ENCODE assay signal across 8 cellular contexts in the genomic region with DNA sequence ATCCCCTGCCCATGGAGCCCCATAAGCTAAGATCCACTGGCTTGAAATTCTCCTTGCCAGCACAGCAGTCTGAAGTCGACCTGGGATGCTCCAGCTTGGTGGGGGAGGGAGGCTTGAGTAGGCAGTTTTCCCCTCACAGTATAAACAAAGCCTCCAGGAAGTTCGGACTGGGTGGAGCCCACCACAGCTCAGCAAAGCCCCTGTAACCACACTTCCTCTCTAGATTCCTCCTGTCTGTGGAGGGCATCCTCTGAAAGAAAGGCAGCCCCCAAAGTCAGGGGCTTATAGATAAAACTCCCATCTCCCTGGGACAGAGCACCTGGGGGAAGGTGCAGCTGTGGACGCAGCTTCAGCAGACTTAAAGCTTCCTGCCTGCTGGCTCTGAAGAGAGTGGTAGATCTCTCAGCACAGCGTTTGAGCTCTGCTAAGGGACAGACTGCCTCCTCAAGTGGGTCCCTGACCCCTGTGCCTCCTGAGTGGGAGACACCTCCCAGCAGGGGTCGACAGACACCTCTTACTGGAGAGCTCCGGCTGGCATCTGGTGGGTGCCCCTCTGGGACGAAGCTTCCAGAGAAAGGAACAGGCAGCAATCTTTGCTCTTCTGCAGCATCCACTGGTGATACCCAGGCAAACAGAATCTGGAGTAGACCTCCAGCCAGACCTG.
DNase-seq lines count a peak whose midpoint lies in the region; ATAC-seq and TF ChIP-seq lines count a peak whose summit lies in the region.
"Not testable (repeated sequence)": the region's sequence is repeated elsewhere in the genome, so short reads cannot be mapped to it uniquely, and the experiment has no call there.

No MANE protein-coding gene starts in this region.

- peak overlapping the region; percentile 59 to 74 for H3K4me3 Mint-ChIP-seq in CD14-positive monocyte
- H3K4me3 Mint-ChIP-seq in H9: not testable (repeated sequence)
- H3K4me3 Mint-ChIP-seq in T-helper 17 cell: peak overlapping the region; percentile 62
- H3K4me3 Mint-ChIP-seq in activated CD8-positive, alpha-beta T cell treated with anti-CD3 and anti-CD28 coated beads for 36 hours: peak overlapping the region; percentile 24
- peak overlapping the region; percentile 71 for H3K4me3 Mint-ChIP-seq in activated naive CD8-positive, alpha-beta T cell
- peak overlapping the region; percentile 64 for H3K4me3 Mint-ChIP-seq in memory B cell

- H4K5ac ChIP-seq in H9 (ENCODE audit: insufficient read length, low read depth, low read length): not testable (repeated sequence)

- H2BK120ac ChIP-seq in H9 (ENCODE audit: low read depth, low read length, poor library complexity, severe bottlenecking): not testable (repeated sequence)

- H2BK12ac ChIP-seq in H9 (ENCODE audit: insufficient read length, low read depth, low read length): not testable (repeated sequence)

- H3K9ac ChIP-seq in H9 (ENCODE audit: extremely low read depth, insufficient read length, low read length): not testable (repeated sequence)

- not testable (repeated sequence) for H2BK5ac ChIP-seq in H9 (ENCODE audit: insufficient read length, low read length)

- H2BK15ac ChIP-seq in H9 (ENCODE audit: low read depth, low read length): not testable (repeated sequence)

- H2AFZ ChIP-seq in H9 (ENCODE audit: low read length): not testable (repeated sequence)

- not testable (repeated sequence) for TF ChIP-seq POLR2A in spleen (IDR thresholded peaks at IDR 0.05)

- H3K4me3 ChIP-seq in spleen: peak overlapping the region in 3 of 8 donors; percentile 4 to 49 (median 12)

- TF ChIP-seq CTCF in CD14-positive monocyte (IDR thresholded peaks at IDR 0.05); H9 (conservative IDR thresholded peaks at IDR 0.05); activated CD8-positive, alpha-beta T cell treated with anti-CD3 and anti-CD28 coated beads for 36 hours (IDR thresholded peaks at IDR 0.05); spleen (IDR thresholded peaks at IDR 0.05 in 8 of 11, conservative IDR thresholded peaks at IDR 0.05 in 3 of 11): not testable (repeated sequence)

- H3K79me1 ChIP-seq in H9 (ENCODE audit: insufficient read depth, low read depth, low read length, poor library complexity, severe bottlenecking): not testable (repeated sequence)

- peaks cover 67% of the 10 kb centered on the region for H3K4me1 Mint-ChIP-seq in CD14-positive monocyte
- peaks cover 16 to 28% of the 10 kb centered on the region in 2 experiments for H3K4me1 Mint-ChIP-seq in H9
- peaks cover 24% of the 10 kb centered on the region for H3K4me1 Mint-ChIP-seq in T-helper 17 cell
- H3K4me1 Mint-ChIP-seq in activated CD8-positive, alpha-beta T cell treated with anti-CD3 and anti-CD28 coated beads for 36 hours (ENCODE audit: low read depth): peaks cover 59% of the 10 kb centered on the region
- H3K4me1 Mint-ChIP-seq in activated naive CD8-positive, alpha-beta T cell (ENCODE audit: low read depth): peaks cover 67% of the 10 kb centered on the region
- peaks cover 46% of the 10 kb centered on the region for H3K4me1 Mint-ChIP-seq in memory B cell

- intact Hi-C loops in CD14-positive monocyte (cut with micrococcal nuclease); activated CD8-positive, alpha-beta T cell treated with anti-CD3 and anti-CD28 coated beads for 36 hours (cut with micrococcal nuclease); spleen (cut with DNase I; ENCODE audit: low total_unique reads): not testable (repeated sequence)
- intact Hi-C loops in left cardiac atrium (cut with DNase I): loop anchor here in 1 of 2 donors (10.0 kb wide), 1 partner anchor 50 kb away; no protein-coding TSS in a partner anchor

- CTCF ChIA-PET in activated CD8-positive, alpha-beta T cell treated with anti-CD3 and anti-CD28 coated beads for 36 hours (lab: Charles Lee): interaction anchor here (0.6 to 2.7 kb wide), 5 partner anchors 11 to 121 kb away, joined by 3 to 8 read pairs (median 3); a partner anchor contains a TSS

- DNase-seq in CD14-positive monocyte (ENCODE audit: low spot score); T-helper 17 cell; memory B cell (ENCODE audit: low spot score in 2 of 2): not testable (repeated sequence)
- DNase-seq in H9: peak; percentile 28
- peak; percentile 18 for DNase-seq in activated CD8-positive, alpha-beta T cell treated with anti-CD3 and anti-CD28 coated beads for 36 hours
- DNase-seq in left cardiac atrium: peak; percentile 27
- DNase-seq in spleen: peak; percentile 78

- H3K36me3 Mint-ChIP-seq in CD14-positive monocyte; T-helper 17 cell (ENCODE audit: low read depth): not testable (repeated sequence)
- peaks cover 13 to 20% (median 18%) of the 10 kb centered on the region in 3 experiments; a peak in 6 of 7 replicates for H3K36me3 Mint-ChIP-seq in H9 (ENCODE audit: insufficient read depth in 1 of 3, low read depth in 3 of 3)
- H3K36me3 Mint-ChIP-seq in activated CD8-positive, alpha-beta T cell treated with anti-CD3 and anti-CD28 coated beads for 36 hours (ENCODE audit: low read depth): peaks cover 16% of the 10 kb centered on the region
- peaks cover 11% of the 10 kb centered on the region for H3K36me3 Mint-ChIP-seq in activated naive CD8-positive, alpha-beta T cell
- H3K36me3 Mint-ChIP-seq in memory B cell: peaks cover 26% of the 10 kb centered on the region

- not testable (repeated sequence) for H3K9me3 ChIP-seq in H9 (ENCODE audit: control insufficient read depth, low read depth, low read length); T-helper 17 cell (ENCODE audit: control insufficient read depth, low read length, poor library complexity, severe bottlenecking)
- H3K9me3 ChIP-seq in spleen: peaks cover 0 to 38% (median 25%) of the 10 kb centered on the region in 8 donors

- H3K27me3 ChIP-seq in H9 (ENCODE audit: insufficient read depth, low read length); spleen (replicated peaks in 1 of 7): not testable (repeated sequence)

- H4K20me1 ChIP-seq in H9 (ENCODE audit: control insufficient read depth, insufficient read depth, insufficient read length): not testable (repeated sequence)

- H3K56ac ChIP-seq in H9 (ENCODE audit: insufficient read length, low read depth, low read length): not testable (repeated sequence)

- H3K23ac ChIP-seq in H9 (ENCODE audit: insufficient read length, low read depth, low read length): not testable (repeated sequence)

- H4K8ac ChIP-seq in H9 (replicated peaks; ENCODE audit: insufficient read length, low read depth, low read length): not testable (repeated sequence)

- H2BK20ac ChIP-seq in H9 (ENCODE audit: low read depth, low read length, poor library complexity, severe bottlenecking): not testable (repeated sequence)

- H3K4ac ChIP-seq in H9 (ENCODE audit: low read depth, low read length): not testable (repeated sequence)

- H3K18ac ChIP-seq in H9 (ENCODE audit: insufficient read length, low read depth, low read length): not testable (repeated sequence)

- WGBS in H9 (ENCODE audit: extremely low coverage, insufficient read length, low lambda C conversion rate): no CpG with 5 or more reads among the region's 7 CpGs
- 17 to 29% (median 24%) methylated on average over 7 of the region's 7 CpGs for WGBS in spleen, 5 donors

- H3K27ac Mint-ChIP-seq in CD14-positive monocyte (peak overlapping the region in 5 of 7 donors; percentile 22 to 83 (median 63)), H9 (peak overlapping the region in 2 of 3 experiments; percentile 76 to 82; a peak in 4 of 7 replicates), T-helper 17 cell (peak overlapping the region; percentile 41), memory B cell (peak overlapping the region; percentile 15)
- peak overlapping the region; percentile 75 for H3K27ac Mint-ChIP-seq in activated CD8-positive, alpha-beta T cell treated with anti-CD3 and anti-CD28 coated beads for 36 hours
- H3K27ac Mint-ChIP-seq in activated naive CD8-positive, alpha-beta T cell: peak overlapping the region; percentile 81

- not testable (repeated sequence) for H3T11ph ChIP-seq in H9 (ENCODE audit: low read length)

- H2AK5ac ChIP-seq in H9 (ENCODE audit: insufficient read length, low read length): not testable (repeated sequence)

- H3K23me2 ChIP-seq in H9 (ENCODE audit: insufficient read length, low read depth, low read length, poor library complexity, severe bottlenecking): not testable (repeated sequence)

- not testable (repeated sequence) for H3K9me3 Mint-ChIP-seq in CD14-positive monocyte; activated naive CD8-positive, alpha-beta T cell (ENCODE audit: low read depth); memory B cell
- peaks cover 10 to 21% of the 10 kb centered on the region in 2 experiments for H3K9me3 Mint-ChIP-seq in H9
- peaks cover 16% of the 10 kb centered on the region for H3K9me3 Mint-ChIP-seq in activated CD8-positive, alpha-beta T cell treated with anti-CD3 and anti-CD28 coated beads for 36 hours

- POLR2A ChIA-PET in activated CD8-positive, alpha-beta T cell treated with anti-CD3 and anti-CD28 coated beads for 36 hours (lab: Charles Lee): interaction anchor here (1.1 kb wide), 1 partner anchor 33 kb away, joined by 3 read pairs; no protein-coding TSS in a partner anchor

- H3K4me2 ChIP-seq in H9 (ENCODE audit: insufficient read depth, insufficient read length, low read length): not testable (repeated sequence)

- not testable (repeated sequence) for H3K27me3 Mint-ChIP-seq in CD14-positive monocyte (ENCODE audit: low read depth in 3 of 3); H9 (ENCODE audit: low read depth); T-helper 17 cell; activated CD8-positive, alpha-beta T cell treated with anti-CD3 and anti-CD28 coated beads for 36 hours; activated naive CD8-positive, alpha-beta T cell; memory B cell

- not testable (repeated sequence) for H3K36me3 ChIP-seq in spleen

- not testable (repeated sequence) for H4K91ac ChIP-seq in H9 (ENCODE audit: insufficient read length, low read depth, low read length)

- not testable (repeated sequence) for H3K4me1 ChIP-seq in H9 (ENCODE audit: insufficient read depth, low read length)
- H3K4me1 ChIP-seq in spleen: peaks cover 34 to 66% (median 60%) of the 10 kb centered on the region in 6 donors

- ATAC-seq in T-helper 17 cell (peak; percentile 27), memory B cell (ENCODE audit: low read depth) (peak; percentile 31)
- peak; percentile 17 for ATAC-seq in activated CD8-positive, alpha-beta T cell treated with anti-CD3 and anti-CD28 coated beads for 36 hours
- ATAC-seq in left cardiac atrium: not testable (repeated sequence)

- H3K14ac ChIP-seq in H9 (ENCODE audit: insufficient read depth, low read length): not testable (repeated sequence)

- H3K79me2 ChIP-seq in H9 (ENCODE audit: insufficient read depth, low read length): not testable (repeated sequence)

- H3K27ac ChIP-seq in H9 (ENCODE audit: insufficient read length, low read depth, low read length): not testable (repeated sequence)
- H3K27ac ChIP-seq in spleen: peak overlapping the region; percentile 13 to 85 (median 52)

Comparison
In these comparisons a context has a peak if more than half of its experiments do, and no peak if none do; other contexts are left out.
1. H3K27ac Mint-ChIP-seq: peak in every context shown above with its lines; median percentile 81 in activated naive CD8-positive, alpha-beta T cell; 79 in H9; 75 in activated CD8-positive, alpha-beta T cell treated with anti-CD3 and anti-CD28 coated beads for 36 hours; 63 in CD14-positive monocyte; 41 in T-helper 17 cell; 15 in memory B cell.